In the genomic region with DNA sequence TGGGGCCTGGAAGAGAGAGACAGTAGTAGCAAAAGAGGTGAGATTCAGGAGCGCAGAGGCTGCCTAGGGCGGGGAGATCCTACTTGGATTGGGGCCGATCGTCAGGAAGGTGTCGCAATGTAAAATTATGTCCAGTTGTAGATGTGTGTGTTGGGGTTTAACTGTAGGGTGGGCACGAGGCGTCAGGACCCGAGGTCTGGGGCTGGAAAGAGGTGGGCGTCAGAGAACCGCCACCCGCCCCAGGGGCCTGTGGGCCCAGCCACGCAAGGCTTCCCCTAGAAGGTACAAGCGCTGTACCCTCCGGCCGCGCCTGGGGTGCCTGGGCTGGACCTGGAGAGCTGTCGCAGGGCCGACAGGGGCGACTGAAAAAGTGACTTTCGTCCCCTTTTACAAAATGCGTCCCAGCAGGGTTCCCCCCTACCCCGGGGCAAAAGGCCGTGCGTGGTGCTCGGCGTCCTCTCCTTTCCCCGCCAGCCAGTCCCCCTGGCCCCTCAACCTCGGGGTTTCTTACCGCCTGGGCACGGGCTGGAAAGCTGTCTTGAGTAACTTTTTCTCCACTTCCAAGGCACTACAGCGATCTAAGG, we compare ENCODE assay signal across 9 cellular contexts. TPM values are rescaled to one million over a fixed set of nuclear protein-coding genes. Genes with fewer than 3 reads are reported as not detected.
DNase-seq lines count a peak whose midpoint lies in the region; ATAC-seq and TF ChIP-seq lines count a peak whose summit lies in the region.
"Had no signal": no experiment of that assay in that cellular context is flagged by ENCODE, and none has a peak within 500 bp of the region (broad histone marks: within the 10 kb centered on the region; RNA-seq: fewer than 3 reads in every experiment).

No MANE protein-coding gene starts in this region.

- H3K36me3 ChIP-seq in ascending aorta (no peaks in the 10 kb centered on the region), stomach (no peaks in the 10 kb centered on the region)

- intact Hi-C loops in ascending aorta (cut with DNase I) (loop anchor here (10.0 kb wide), 2 partner anchors 509 to 579 kb away; partner anchors contain the start of genes FTO and RPGRIP1L), stomach (cut with DNase I; ENCODE audit: low total_unique reads) (loop anchor here (10.0 kb wide), 1 partner anchor 651 kb away; the partner anchor contains the start of gene IRX5)

- no peak for TF ChIP-seq POLR2A in stomach (IDR thresholded peaks at IDR 0.05)

- no peak for ATAC-seq in GM19351 (IDR thresholded peaks at IDR 0.05; ENCODE audit: unreplicated experiment)

- whole genome bisulfite sequencing in stomach, 5 donors, result 7 to 19% (median 14%) methylated on average over 19 to 31 of the region's 31 CpGs

- DNase-seq in activated T-cell treated with anti-CD3 and anti-CD28 coated beads, Interleukin-2, amount 50 U/mL, for 48 hours, result peak; percentile 22 to 25
- no peak for DNase-seq in activated T-cell treated with anti-CD3 and anti-CD28 coated beads for 4 hours
- DNase-seq in ascending aorta (ENCODE audit: low spot score in 2 of 2), result peak in 1 of 2 donors; percentile 63
- peak; percentile 70 for DNase-seq in left kidney (ENCODE audit: low read depth, low spot score)
- no peak for DNase-seq in stomach
- no peak for DNase-seq in central memory CD4-positive, alpha-beta T cell
- DNase-seq in 8988T, result no peak
- DNase-seq: occipital lobe had no signal

- no peak for TF ChIP-seq EP300 in stomach (IDR thresholded peaks at IDR 0.05)

- no peak for TF ChIP-seq CTCF in ascending aorta (IDR thresholded peaks at IDR 0.05)
- TF ChIP-seq CTCF in stomach (IDR thresholded peaks at IDR 0.05), result peak in 1 of 7 experiments; percentile 17

- H3K4me3 ChIP-seq in ascending aorta (peak overlapping the region; percentile 64 to 73), stomach (peak overlapping the region; percentile 58 to 75 (median 66))

- no peak overlapping the region for H3K27ac ChIP-seq in ascending aorta
- peak overlapping the region; percentile 86 to 90 (median 88) for H3K27ac ChIP-seq in stomach

- peaks cover 16 to 30% of the 10 kb centered on the region in 2 donors for H3K4me1 ChIP-seq in ascending aorta
- peaks cover 41 to 71% (median 58%) of the 10 kb centered on the region in 4 donors for H3K4me1 ChIP-seq in stomach

- H3K27me3 ChIP-seq in ascending aorta, result peaks cover 22% of the 10 kb centered on the region
- H3K27me3 ChIP-seq in stomach, result peaks cover 13 to 87% (median 74%) of the 10 kb centered on the region in 3 donors

- no peaks in the 10 kb centered on the region for H3K9me3 ChIP-seq in ascending aorta
- no peaks in the 10 kb centered on the region for H3K9me3 ChIP-seq in stomach

RNA-seq across cellular contexts. Expression of gene IRX3, which starts 2.8 kb away (rescaled TPM):
- 0.11 TPM for total RNA-seq in ascending aorta
- 10 to 100 TPM in 2 of 5 donors, 1 to 10 TPM in 1, under 1 TPM in 1, not detected in 1; 0.58 to 42.4 (median 7.6) TPM for total RNA-seq in stomach
- 10 to 100 TPM; 11.2 to 22.6 (median 15.7) TPM for polyA plus RNA-seq in stomach
- total RNA-seq: occipital lobe had no signal

Comparison
In these comparisons a context has a peak if more than half of its experiments do, and no peak if none do; other contexts are left out.
1. DNase-seq: peak in activated T-cell treated with anti-CD3 and anti-CD28 coated beads, Interleukin-2, amount 50 U/mL, for 48 hours (2 of 2) and left kidney (single experiment); none in activated T-cell treated with anti-CD3 and anti-CD28 coated beads for 4 hours (single experiment), stomach (single experiment), central memory CD4-positive, alpha-beta T cell (single experiment) and 8988T (single experiment).
2. H3K27ac ChIP-seq: peak in stomach (5 of 5); none in ascending aorta (0 of 2).